ENCODE assay signal across 19 cellular contexts in genomic region chr15:48795901-48796300, GRCh38. TPM values are rescaled to one million over a fixed set of nuclear protein-coding genes. Genes with fewer than 3 reads are reported as not detected.
DNase-seq lines count a peak whose midpoint lies in the region; ATAC-seq, FAIRE-seq and TF ChIP-seq lines count a peak whose summit lies in the region.
"Had no signal": no experiment of that assay in that cellular context is flagged by ENCODE, and none has a peak within 500 bp of the region (broad histone marks: within the 10 kb centered on the region; RNA-seq: fewer than 3 reads in every experiment).

No MANE protein-coding gene starts in this region.

- H3K9me3 ChIP-seq in IMR-90 (ENCODE audit: control insufficient read depth, insufficient read depth, low read length) (no peaks in the 10 kb centered on the region), SJCRH30 (replicated peaks) (no peaks in the 10 kb centered on the region), K562 (replicated peaks; ENCODE audit: control insufficient read depth, insufficient read depth, low read depth, low read length) (no peaks in the 10 kb centered on the region)
- H3K9me3 ChIP-seq: BLaER1 treated with 17β-estradiol and CSF1 and Interleukin-3, amounts not matched to agents 10 nM and 100 nM had no signal

- H3K9me1 ChIP-seq in IMR-90 (ENCODE audit: insufficient read depth, low read length) (peaks cover 6% of the 10 kb centered on the region), K562 (ENCODE audit: control insufficient read depth, insufficient read depth, low read length) (no peaks in the 10 kb centered on the region)

- no peaks in the 10 kb centered on the region for H3K27me3 ChIP-seq in IMR-90 (ENCODE audit: control insufficient read depth, insufficient read depth, low read length)
- no peaks in the 10 kb centered on the region for H3K27me3 ChIP-seq in SJCRH30
- no peaks in the 10 kb centered on the region for H3K27me3 ChIP-seq in K562 (ENCODE audit: control insufficient read depth in 2 of 2, insufficient read depth in 2 of 2, low read length in 2 of 2)
- H3K27me3 ChIP-seq: BLaER1 treated with 17β-estradiol and CSF1 and Interleukin-3, amounts not matched to agents 10 nM and 100 nM had no signal

- no peak overlapping the region for H4K5ac ChIP-seq in IMR-90 (ENCODE audit: low read depth, low read length)

- H3K9me3 Mint-ChIP-seq in natural killer cell (no peaks in the 10 kb centered on the region), glutamatergic neuron (ENCODE audit: unreplicated experiment) (peaks cover 7% of the 10 kb centered on the region)
- H3K9me3 Mint-ChIP-seq: CD8-positive, alpha-beta memory T cell; GM23338 had no signal

- no peak overlapping the region for H3K9ac ChIP-seq in IMR-90 (ENCODE audit: low read depth, low read length)
- H3K9ac ChIP-seq in K562 (ENCODE audit: insufficient read depth in 1 of 2, low read depth in 2 of 2, low read length in 2 of 2): no peak overlapping the region
- H3K9ac ChIP-seq: BLaER1 treated with 17β-estradiol and CSF1 and Interleukin-3, amounts not matched to agents 10 nM and 100 nM; KMS-11 had no signal

- FAIRE-seq in K562 (lab: Jason Lieb, UNC): peak; percentile 29

- H3K4me2 ChIP-seq in IMR-90 (ENCODE audit: low read depth, low read length): no peak overlapping the region
- no peak overlapping the region for H3K4me2 ChIP-seq in K562 (ENCODE audit: insufficient read depth, low read length)
- H3K4me2 ChIP-seq: GM23338 had no signal

- peaks cover 8% of the 10 kb centered on the region for H3K4me1 ChIP-seq in IMR-90 (ENCODE audit: control insufficient read depth, insufficient read depth, low read length)
- H3K4me1 ChIP-seq in SJCRH30: peaks cover 51% of the 10 kb centered on the region
- 0 out of 5 replicates have a peak, but pooled peaks cover 0 to 3% of the 10 kb centered on the region in 2 experiments for H3K4me1 ChIP-seq in K562 (replicated peaks in 1 of 2; ENCODE audit: control insufficient read depth in 2 of 2, insufficient read depth in 2 of 2, low read length in 2 of 2)

- no peak overlapping the region for H2BK120ac ChIP-seq in IMR-90 (ENCODE audit: low read depth, low read length)

- H4K8ac ChIP-seq in IMR-90 (ENCODE audit: low read depth in 2 of 2, low read length in 2 of 2): no peak overlapping the region

- H3K23ac ChIP-seq in IMR-90 (ENCODE audit: low read depth, low read length): no peak overlapping the region

- BruUV-seq in IMR-90 (replicated peaks; lab: Mats Ljungman, UMichigan) (no TSS peak), K562 (replicated peaks; lab: Mats Ljungman, UMichigan) (no TSS peak)

- no peak for ATAC-seq in IMR-90 (ENCODE audit: low read depth)
- peak; percentile 39; the same call in 1 of the 3 replicates for ATAC-seq in K562
- ATAC-seq in natural killer cell: peak in 2 of 3 donors; percentile 43 to 44
- ATAC-seq: GM23338 had no signal

- no peak for TF ChIP-seq CTCF in IMR-90 (conservative IDR thresholded peaks at IDR 0.05; ENCODE audit: low read depth, low read length)
- TF ChIP-seq CTCF in K562 (IDR thresholded peaks at IDR 0.05 in 2 of 3, conservative IDR thresholded peaks at IDR 0.05 in 1 of 3; ENCODE audit: insufficient read depth in 2 of 3, low read depth in 1 of 3, low read length in 3 of 3): no peak
- no peak for TF ChIP-seq CTCF in natural killer cell (IDR thresholded peaks at IDR 0.05)
- no peak for TF ChIP-seq CTCF in glutamatergic neuron (IDR thresholded peaks at IDR 0.05; ENCODE audit: partially characterized antibody, unreplicated experiment)

- H3K27ac ChIP-seq in IMR-90 (ENCODE audit: insufficient read depth, low read length): no peak overlapping the region
- peak overlapping the region; percentile 92 for H3K27ac ChIP-seq in SJCRH30
- no peak overlapping the region for H3K27ac ChIP-seq in K562 (ENCODE audit: extremely low read depth, low read depth, low read length)
- H3K27ac ChIP-seq: KMS-11 had no signal

- intact Hi-C loops in IMR-90 (cut with micrococcal nuclease) (no loop called here), K562 (cut with micrococcal nuclease) (no loop called here), natural killer cell (cut with micrococcal nuclease) (no loop called here)

- H2BK15ac ChIP-seq in IMR-90 (ENCODE audit: low read depth, low read length): no peak overlapping the region

- H3K4me1 Mint-ChIP-seq in natural killer cell (peaks cover 29 to 32% of the 10 kb centered on the region in 2 donors), glutamatergic neuron (ENCODE audit: low read depth, unreplicated experiment) (peaks cover 27% of the 10 kb centered on the region)

- no peak overlapping the region for H3K4me3 Mint-ChIP-seq in natural killer cell
- no peak overlapping the region for H3K4me3 Mint-ChIP-seq in glutamatergic neuron (ENCODE audit: unreplicated experiment)
- H3K4me3 Mint-ChIP-seq: CD8-positive, alpha-beta memory T cell; GM23338 had no signal

- peak overlapping the region in 1 of 2 donors; percentile 82 for H3K27ac Mint-ChIP-seq in natural killer cell
- H3K27ac Mint-ChIP-seq in glutamatergic neuron (ENCODE audit: unreplicated experiment): no peak overlapping the region
- H3K27ac Mint-ChIP-seq: GM23338 had no signal

- H3K14ac ChIP-seq in IMR-90 (replicated peaks; ENCODE audit: low read depth, low read length): peak overlapping the region; percentile 12; the same call in 1 of the 2 replicates

- TF ChIP-seq RAD21 in IMR-90 (IDR thresholded peaks at IDR 0.05; ENCODE audit: low read length) (no peak), K562 (CRISPR knock-in tag; conservative IDR thresholded peaks at IDR 0.05 in 1 of 2, IDR thresholded peaks at IDR 0.05 in 1 of 2) (no peak)

- H2AK5ac ChIP-seq in IMR-90 (ENCODE audit: low read depth, low read length): no peak overlapping the region

- no peak overlapping the region for H4K91ac ChIP-seq in IMR-90 (ENCODE audit: insufficient read depth, low read depth, low read length)

- peaks cover 2% of the 10 kb centered on the region; the same call in 1 of the 2 replicates for H3K36me3 ChIP-seq in IMR-90 (ENCODE audit: control insufficient read depth, insufficient read depth, low read length)
- H3K36me3 ChIP-seq in SJCRH30: peaks cover 48% of the 10 kb centered on the region
- peaks cover 65% of the 10 kb centered on the region for H3K36me3 ChIP-seq in K562 (ENCODE audit: control insufficient read depth, insufficient read depth, low read length)

- H3K4me3 ChIP-seq in IMR-90 (ENCODE audit: insufficient read depth, low read depth, low read length) (no peak overlapping the region), SJCRH30 (no peak overlapping the region), K562 (no peak overlapping the region)
- H3K4me3 ChIP-seq: BLaER1 treated with 17β-estradiol and CSF1 and Interleukin-3, amounts not matched to agents 10 nM and 100 nM; GM23338; PC-9 had no signal

- CTCF ChIA-PET in IMR-90 (lab: Yijun Ruan, JAX) (no interaction called here), K562 (lab: Yijun Ruan, JAX; ENCODE audit: low intra/inter-chr PET ratio) (no interaction called here)

- H3K79me2 ChIP-seq in K562 (ENCODE audit: control insufficient read depth, insufficient read depth, low read length): peaks cover 20% of the 10 kb centered on the region

- H3K36me3 Mint-ChIP-seq in natural killer cell (no peaks in the 10 kb centered on the region), glutamatergic neuron (ENCODE audit: unreplicated experiment) (no peaks in the 10 kb centered on the region)

- no peak overlapping the region for H3K4ac ChIP-seq in IMR-90 (ENCODE audit: low read depth, low read length)

- no peaks in the 10 kb centered on the region for H4K20me1 ChIP-seq in IMR-90 (ENCODE audit: insufficient read depth, low read length)
- H4K20me1 ChIP-seq in K562 (replicated peaks; ENCODE audit: control insufficient read depth, insufficient read depth, low read length): no peaks in the 10 kb centered on the region

- no peak overlapping the region for H2AK9ac ChIP-seq in IMR-90 (replicated peaks; ENCODE audit: low read depth, low read length, poor library complexity)

- H2AFZ ChIP-seq in IMR-90 (replicated peaks; ENCODE audit: low read length, poor library complexity): no peak overlapping the region
- no peak overlapping the region for H2AFZ ChIP-seq in K562 (ENCODE audit: low read depth, low read length)
- H2AFZ ChIP-seq: GM23338, PC-9 had no signal

- no peak for TF ChIP-seq EP300 in K562 (IDR thresholded peaks at IDR 0.05; ENCODE audit: low read length)

- no peak overlapping the region for H3K18ac ChIP-seq in IMR-90 (ENCODE audit: low read depth, low read length)

- peak overlapping the region; percentile 24 for H2BK5ac ChIP-seq in IMR-90 (ENCODE audit: low read depth, low read length, poor library complexity, severe bottlenecking)

- peaks cover 6 to 21% of the 10 kb centered on the region in 2 experiments for H3K79me1 ChIP-seq in IMR-90 (ENCODE audit: low read depth in 1 of 2, low read length in 2 of 2)

- DNase-seq in IMR-90: no peak
- DNase-seq in SJCRH30: no peak
- peak; percentile 21 to 34 (median 25) for DNase-seq in K562 (ENCODE audit: extremely low read depth in 1 of 4, low spot score in 3 of 4)
- DNase-seq in natural killer cell: no peak
- DNase-seq in NCI-H2029 (lab: John Stamatoyannopoulos, UW): no peak
- DNase-seq in HT-29 (ENCODE audit: low spot score): no peak
- no peak for DNase-seq in glutamatergic neuron
- DNase-seq: CD8-positive, alpha-beta memory T cell; DMS53; EL; NCI-H1417; NCI-H187; NCI-H2227 treated with DMSO at 0.1 percent for 48 hours; NCI-H510A treated with DMSO at 0.1 percent for 48 hours; NCI-H82; PC-9 had no signal

- H3K27me3 Mint-ChIP-seq in natural killer cell (ENCODE audit: low read depth in 2 of 2) (no peaks in the 10 kb centered on the region), glutamatergic neuron (ENCODE audit: unreplicated experiment) (peaks cover 4% of the 10 kb centered on the region)
- H3K27me3 Mint-ChIP-seq: CD8-positive, alpha-beta memory T cell had no signal

- POLR2A ChIA-PET in IMR-90 (lab: Charles Lee; ENCODE audit: unreplicated experiment): no interaction called here
- POLR2A ChIA-PET in K562 (lab: Yijun Ruan, JAX): no interaction called here

- dilution Hi-C loops in IMR-90 (cut with HindIII; ENCODE audit: low sequenced_read_pairs, unreplicated experiment): no loop called here

- no peak overlapping the region for H2BK20ac ChIP-seq in IMR-90 (ENCODE audit: low read depth, low read length)

- no CpG with 5 or more reads among the region's 3 CpGs for whole genome bisulfite sequencing in IMR-90 (ENCODE audit: extremely low coverage in 2 of 2, insufficient read length in 1 of 2), 2 experiments
- WGBS in K562 (ENCODE audit: insufficient coverage, low coverage, missing lambda C conversion rate): 22% methylated on average over 3 of the region's 3 CpGs

- in situ Hi-C loops in IMR-90 (cut with MboI; ENCODE audit: low sequenced_read_pairs): no loop called here
- in situ Hi-C loops in K562 (cut with MboI): no loop called here

- no peak for TF ChIP-seq POLR2A in IMR-90 (IDR thresholded peaks at IDR 0.05; ENCODE audit: low read depth, low read length)
- TF ChIP-seq POLR2A in K562 (conservative IDR thresholded peaks at IDR 0.05): no peak

- H3K56ac ChIP-seq in IMR-90 (ENCODE audit: extremely low read depth, insufficient read depth, low read length): no peak overlapping the region

RNA-seq across cellular contexts. Expression of gene CEP152, which starts 15.0 kb away (rescaled TPM):
- 7.3 and 10.3 TPM in 2 replicates for total RNA-seq in IMR-90 (2012; rRNA removed)
- polyA plus RNA-seq in IMR-90 (2012; rRNA removed): 1.4 and 2.1 TPM in 2 replicates
- 0.09 and 0.30 TPM in 2 replicates for polyA plus RNA-seq in IMR-90 (2012; cell fraction: cytosol; rRNA removed)
- polyA plus RNA-seq in IMR-90 (2012; cell fraction: nucleus; rRNA removed; ENCODE audit: low replicate concordance): 0.35 and 1.2 TPM in 2 replicates
- total RNA-seq in SJCRH30 (2014; rRNA removed; shearing (Covaris generic)): 23.1 and 31.8 TPM in 2 replicates
- 82.1 and 159 TPM in 2 replicates for total RNA-seq in K562 (2011; cell fraction: chromatin; rRNA removed; ENCODE audit: low replicate concordance)
- 23.8 and 41.8 TPM in 2 replicates for total RNA-seq in K562 (2011; cell fraction: nucleolus; rRNA removed)
- 54.3 and 76.0 TPM in 2 replicates for total RNA-seq in K562 (2011; cell fraction: nucleoplasm; rRNA removed)
- total RNA-seq in K562 (2014; rRNA removed): 23.6 and 24.0 TPM in 2 replicates
- 43.0 and 52.6 TPM in 2 replicates for total RNA-seq in K562 (2014; rRNA removed; fragmentation: Illumina TruSeq; extraction: Trizol)
- total RNA-seq in K562 (2015; rRNA removed; fragmentation: Illumina TruSeq; extraction: Trizol): 36.2 and 41.1 TPM in 2 replicates
- 21.8 and 26.0 TPM in 2 replicates for total RNA-seq in K562 (2021)
- 8.1 and 9.9 TPM in 2 replicates for polyA plus RNA-seq in K562 (2011; rRNA removed)
- polyA plus RNA-seq in K562 (2011; cell fraction: cytosol; rRNA removed): 3.7 and 5.0 TPM in 2 replicates
- 31.5 and 33.2 TPM in 2 replicates for polyA plus RNA-seq in K562 (2011; cell fraction: nucleus; rRNA removed)
- 12.8 and 18.9 TPM in 2 replicates for polyA plus RNA-seq in K562 (2012)
- 20.6 and 25.7 TPM in 2 replicates for polyA plus RNA-seq in K562 (2014; fragmentation: Illumina TruSeq; extraction: Trizol)
- polyA plus RNA-seq in K562 (2014; fragmentation: Nextera tagmentation; extraction: Ambion mirVana): 10 to 100 TPM; 12.0 to 14.2 TPM
- polyA plus RNA-seq in K562 (2014; rRNA removed): 19.3 and 39.3 TPM in 2 replicates
- 52.2 and 59.6 TPM in 2 replicates for polyA minus RNA-seq in K562 (2011; rRNA and poly(A)+ RNA removed)
- polyA minus RNA-seq in K562 (2011; cell fraction: cytosol; rRNA and poly(A)+ RNA removed): 9.7 and 18.1 TPM in 2 replicates
- 58.7 and 94.1 TPM in 2 replicates for polyA minus RNA-seq in K562 (2011; cell fraction: nucleus; rRNA and poly(A)+ RNA removed)
- 10 to 100 TPM in 1 of 3 donors, 1 to 10 TPM in 2; 7.2 to 11.4 (median 9.2) TPM for total RNA-seq in natural killer cell
- total RNA-seq in HT-29 (2014; rRNA removed; shearing (Covaris generic)): 11.1 and 15.2 TPM in 2 replicates
- 8.0 TPM for total RNA-seq in glutamatergic neuron (ENCODE audit: unreplicated experiment)

Comparison
In these comparisons a context has a peak if more than half of its experiments do, and no peak if none do; other contexts are left out.
1. DNase-seq: peak in K562 (4 of 4); none in IMR-90 (single experiment), SJCRH30 (0 of 2), natural killer cell (single experiment), NCI-H2029 (single experiment), HT-29 (single experiment) and glutamatergic neuron (single experiment).